In genomic region chr12:108511633-108512540, GRCh38 we compare ENCODE assay signal across 8 cellular contexts. TPM values are rescaled to one million over a fixed set of nuclear protein-coding genes. Genes with fewer than 3 reads are reported as not detected.
DNase-seq lines count a peak whose midpoint lies in the region; ATAC-seq and TF ChIP-seq lines count a peak whose summit lies in the region.

No MANE protein-coding gene starts in this region.

- no peaks in the 10 kb centered on the region for H3K9me3 Mint-ChIP-seq in stimulated activated naive CD8-positive, alpha-beta T cell treated with anti-CD3 and anti-CD28 coated beads, Interleukin-15, Interleukin-2, amounts not matched to agents 100 ng/mL and 50 ng/mL, for 24 hours

- peaks cover 16% of the 10 kb centered on the region for H3K79me2 ChIP-seq in DOHH2 (ENCODE audit: control insufficient read depth, low read length)
- H3K79me2 ChIP-seq in fibroblast of lung (ENCODE audit: control insufficient read depth, insufficient read depth, low read length): no peaks in the 10 kb centered on the region
- peaks cover 10% of the 10 kb centered on the region for H3K79me2 ChIP-seq in neural cell (replicated peaks; ENCODE audit: insufficient read depth, low read length)

- H3K4me2 ChIP-seq in DOHH2 (ENCODE audit: low read length) (peak overlapping the region; percentile 74), fibroblast of lung (ENCODE audit: extremely low read depth, insufficient read depth, low read length) (peak overlapping the region; percentile 59), neural cell (ENCODE audit: low read length) (no peak overlapping the region)

- H3K27ac ChIP-seq in DOHH2 (ENCODE audit: low read depth, low read length) (peak overlapping the region; percentile 57), fibroblast of lung (ENCODE audit: insufficient read depth, low read length) (no peak overlapping the region), neural cell (ENCODE audit: low read length) (no peak overlapping the region)

- H3K36me3 Mint-ChIP-seq in stimulated activated naive CD8-positive, alpha-beta T cell treated with anti-CD3 and anti-CD28 coated beads, Interleukin-15, Interleukin-2, amounts not matched to agents 100 ng/mL and 50 ng/mL, for 24 hours (ENCODE audit: low read depth): peaks cover 1% of the 10 kb centered on the region

- H3K27me3 Mint-ChIP-seq in stimulated activated naive CD8-positive, alpha-beta T cell treated with anti-CD3 and anti-CD28 coated beads, Interleukin-15, Interleukin-2, amounts not matched to agents 100 ng/mL and 50 ng/mL, for 24 hours: no peaks in the 10 kb centered on the region

- H3K27ac Mint-ChIP-seq in stimulated activated naive CD8-positive, alpha-beta T cell treated with anti-CD3 and anti-CD28 coated beads, Interleukin-15, Interleukin-2, amounts not matched to agents 100 ng/mL and 50 ng/mL, for 24 hours: no peak overlapping the region

- H4K20me1 ChIP-seq in DOHH2 (ENCODE audit: control insufficient read depth, insufficient read depth, low read depth, low read length): no peaks in the 10 kb centered on the region
- no peaks in the 10 kb centered on the region for H4K20me1 ChIP-seq in fibroblast of lung (ENCODE audit: control insufficient read depth, extremely low read depth, insufficient read depth, low read length)
- H4K20me1 ChIP-seq in neural cell (ENCODE audit: insufficient read depth): no peaks in the 10 kb centered on the region

- no peaks in the 10 kb centered on the region for H3K9me3 ChIP-seq in DOHH2 (ENCODE audit: control insufficient read depth, insufficient read depth, low read length)
- peaks cover 8% of the 10 kb centered on the region; the same call in 1 of the 2 replicates for H3K9me3 ChIP-seq in NT2/D1 (ENCODE audit: insufficient read depth, low read length)
- H3K9me3 ChIP-seq in fibroblast of lung (ENCODE audit: control insufficient read depth, insufficient read depth, low read depth, low read length): no peaks in the 10 kb centered on the region
- H3K9me3 ChIP-seq in neural cell (ENCODE audit: low read length): no peaks in the 10 kb centered on the region

- H3K36me3 ChIP-seq in DOHH2 (ENCODE audit: control insufficient read depth, low read length) (peaks cover 5% of the 10 kb centered on the region), NT2/D1 (ENCODE audit: insufficient read depth, insufficient read length, low read length) (peaks cover 2% of the 10 kb centered on the region), fibroblast of lung (ENCODE audit: control insufficient read depth, insufficient read depth, low read length) (no peaks in the 10 kb centered on the region), neural cell (ENCODE audit: insufficient read depth, low read length) (no peaks in the 10 kb centered on the region)

- peak; percentile 22 for TF ChIP-seq EP300 in neural cell (conservative IDR thresholded peaks at IDR 0.05; ENCODE audit: poor library complexity, severe bottlenecking)

- TF ChIP-seq CTCF in DOHH2 (IDR thresholded peaks at IDR 0.05; ENCODE audit: low read depth, low read length, poor library complexity, severe bottlenecking) (peak; percentile 85), fibroblast of lung (conservative IDR thresholded peaks at IDR 0.05 in 1 of 2, IDR thresholded peaks at IDR 0.05 in 1 of 2; ENCODE audit: low read depth in 1 of 2, low read length in 2 of 2) (peak; percentile 77 to 85), neural cell (IDR thresholded peaks at IDR 0.05; ENCODE audit: poor library complexity, severe bottlenecking) (peak; percentile 94)

- H3K9ac ChIP-seq in NT2/D1 (ENCODE audit: insufficient read length, low read depth) (no peak overlapping the region), fibroblast of lung (ENCODE audit: insufficient read depth, low read length) (no peak overlapping the region), neural cell (ENCODE audit: low read length) (no peak overlapping the region)

- DNase-seq in HT1080 (ENCODE audit: low read depth): peak; percentile 66
- peak; percentile 74 for DNase-seq in NT2/D1 (ENCODE audit: low read depth, low spot score)
- DNase-seq in activated T-cell treated with anti-CD3 and anti-CD28 coated beads for 48 hours (ENCODE audit: low read depth): peak; percentile 65
- peak; percentile 43 to 73 for DNase-seq in fibroblast of lung (ENCODE audit: low read depth in 2 of 2)

- peaks cover 62% of the 10 kb centered on the region for H3K4me1 ChIP-seq in DOHH2 (ENCODE audit: control insufficient read depth, low read length)
- H3K4me1 ChIP-seq in NT2/D1 (ENCODE audit: insufficient read depth, insufficient read length): peaks cover 2% of the 10 kb centered on the region
- H3K4me1 ChIP-seq in fibroblast of lung (ENCODE audit: control insufficient read depth, extremely low read depth, insufficient read depth, low read length): peaks cover 4% of the 10 kb centered on the region

- no peak for ATAC-seq in GM18873 (IDR thresholded peaks at IDR 0.05; ENCODE audit: low FRiP score, unreplicated experiment)

- H3K27me3 ChIP-seq in DOHH2 (ENCODE audit: control insufficient read depth, low read length) (no peaks in the 10 kb centered on the region), NT2/D1 (ENCODE audit: insufficient read depth, insufficient read length) (no peaks in the 10 kb centered on the region), fibroblast of lung (ENCODE audit: control insufficient read depth, insufficient read depth, low read length) (no peaks in the 10 kb centered on the region), neural cell (ENCODE audit: insufficient read depth, low read depth, low read length) (no peaks in the 10 kb centered on the region)

- H2AFZ ChIP-seq in fibroblast of lung (ENCODE audit: low read length) (peak overlapping the region; percentile 22), neural cell (ENCODE audit: low read depth, low read length) (no peak overlapping the region)

- peak; percentile 95 for TF ChIP-seq RAD21 in neural cell (conservative IDR thresholded peaks at IDR 0.05)

- H3K4me3 ChIP-seq in DOHH2 (ENCODE audit: low read length) (peak overlapping the region; percentile 69), NT2/D1 (ENCODE audit: insufficient read length, low read depth) (no peak overlapping the region), fibroblast of lung (replicated peaks in 1 of 4; ENCODE audit: control extremely low read depth in 1 of 4, insufficient read depth in 1 of 4, low read depth in 3 of 4, low read length in 4 of 4) (no peak overlapping the region), neural cell (ENCODE audit: low read length) (no peak overlapping the region)

- H3K4me1 Mint-ChIP-seq in stimulated activated naive CD8-positive, alpha-beta T cell treated with anti-CD3 and anti-CD28 coated beads, Interleukin-15, Interleukin-2, amounts not matched to agents 100 ng/mL and 50 ng/mL, for 24 hours (ENCODE audit: low read depth): peaks cover 31% of the 10 kb centered on the region

- H3K4me3 Mint-ChIP-seq in stimulated activated naive CD8-positive, alpha-beta T cell treated with anti-CD3 and anti-CD28 coated beads, Interleukin-15, Interleukin-2, amounts not matched to agents 100 ng/mL and 50 ng/mL, for 24 hours: peak overlapping the region; percentile 15

- H3K9me2 ChIP-seq in DOHH2 (replicated peaks; ENCODE audit: control insufficient read depth, low read length): no peaks in the 10 kb centered on the region
- H3K9me2 ChIP-seq in neural cell (ENCODE audit: insufficient read depth, low read length): no peaks in the 10 kb centered on the region

- H3F3A ChIP-seq in DOHH2 (ENCODE audit: control insufficient read depth, insufficient read depth): 0 out of 2 replicates have a peak, but pooled peaks cover 9% of the 10 kb centered on the region
- H3F3A ChIP-seq in neural cell (ENCODE audit: insufficient read depth, low read length, poor library complexity, severe bottlenecking): no peaks in the 10 kb centered on the region

TF ChIP-seq in neural cell, 6 proteins besides CTCF, POLR2A, EP300 and RAD21:
- peak; percentile 98 for TF ChIP-seq SMC3 (conservative IDR thresholded peaks at IDR 0.05; ENCODE audit: poor library complexity)
- no peak for TF ChIP-seq MXI1 (conservative IDR thresholded peaks at IDR 0.05; ENCODE audit: poor library complexity, severe bottlenecking)
TF ChIP-seq in neural cell: peak in this region for 1.

RNA-seq across cellular contexts. Expression of gene FICD, which starts 3.2 kb away (rescaled TPM):
- total RNA-seq in HT1080 (2014; rRNA removed; shearing (Covaris generic)): 4.7 and 5.3 TPM in 2 replicates
- 2.3 and 4.0 TPM in 2 replicates for polyA plus RNA-seq in HT1080 (2015; cell fraction: cytosol; rRNA removed)
- 3.5 and 4.6 TPM in 2 replicates for polyA plus RNA-seq in HT1080 (2015; cell fraction: nucleus; rRNA removed)
- 8.2 and 8.6 TPM in 2 replicates for total RNA-seq in fibroblast of lung
- 1.9 and 2.1 TPM in 2 replicates for polyA plus RNA-seq in fibroblast of lung
- polyA plus RNA-seq in fibroblast of lung (2012): 5.9 and 7.1 TPM in 2 replicates
- polyA minus RNA-seq in fibroblast of lung (ENCODE audit: low replicate concordance): 4.6 and 9.7 TPM in 2 replicates
- polyA plus RNA-seq in neural cell: 1.5 and 3.0 TPM in 2 replicates
- 8.0 and 8.3 TPM in 2 replicates for polyA minus RNA-seq in neural cell

RNA-seq across cellular contexts. Expression of gene SART3, which starts 49.1 kb away (rescaled TPM):
- total RNA-seq in HT1080 (2014; rRNA removed; shearing (Covaris generic)): 171 and 229 TPM in 2 replicates
- polyA plus RNA-seq in HT1080 (2015; cell fraction: cytosol; rRNA removed): 33.7 and 47.1 TPM in 2 replicates
- 99.9 and 101 TPM in 2 replicates for polyA plus RNA-seq in HT1080 (2015; cell fraction: nucleus; rRNA removed)
- 62.1 and 157 TPM in 2 replicates for total RNA-seq in fibroblast of lung
- 15.5 and 23.4 TPM in 2 replicates for polyA plus RNA-seq in fibroblast of lung
- polyA plus RNA-seq in fibroblast of lung (2012): 26.5 and 32.5 TPM in 2 replicates
- polyA minus RNA-seq in fibroblast of lung (ENCODE audit: low replicate concordance): 11.4 and 30.3 TPM in 2 replicates
- polyA plus RNA-seq in neural cell: 71.0 and 79.3 TPM in 2 replicates
- 112 and 125 TPM in 2 replicates for polyA minus RNA-seq in neural cell

RNA-seq across cellular contexts. Expression of gene ISCU, which starts 50.5 kb away (rescaled TPM):
- total RNA-seq in HT1080 (2014; rRNA removed; shearing (Covaris generic)): 183 and 190 TPM in 2 replicates
- polyA plus RNA-seq in HT1080 (2015; cell fraction: cytosol; rRNA removed): 64.9 and 78.7 TPM in 2 replicates
- polyA plus RNA-seq in HT1080 (2015; cell fraction: nucleus; rRNA removed): 99.3 and 104 TPM in 2 replicates
- total RNA-seq in fibroblast of lung: 226 and 313 TPM in 2 replicates
- polyA plus RNA-seq in fibroblast of lung (127 and 137 TPM in 2 replicates), neural cell (164 and 170 TPM in 2 replicates)
- 99.0 and 118 TPM in 2 replicates for polyA plus RNA-seq in fibroblast of lung (2012)
- polyA minus RNA-seq in fibroblast of lung (ENCODE audit: low replicate concordance) (18.3 and 19.0 TPM in 2 replicates), neural cell (65.5 and 77.8 TPM in 2 replicates)
